Comparison of ENCODE assay signal across 24 cellular contexts in the genomic region with DNA sequence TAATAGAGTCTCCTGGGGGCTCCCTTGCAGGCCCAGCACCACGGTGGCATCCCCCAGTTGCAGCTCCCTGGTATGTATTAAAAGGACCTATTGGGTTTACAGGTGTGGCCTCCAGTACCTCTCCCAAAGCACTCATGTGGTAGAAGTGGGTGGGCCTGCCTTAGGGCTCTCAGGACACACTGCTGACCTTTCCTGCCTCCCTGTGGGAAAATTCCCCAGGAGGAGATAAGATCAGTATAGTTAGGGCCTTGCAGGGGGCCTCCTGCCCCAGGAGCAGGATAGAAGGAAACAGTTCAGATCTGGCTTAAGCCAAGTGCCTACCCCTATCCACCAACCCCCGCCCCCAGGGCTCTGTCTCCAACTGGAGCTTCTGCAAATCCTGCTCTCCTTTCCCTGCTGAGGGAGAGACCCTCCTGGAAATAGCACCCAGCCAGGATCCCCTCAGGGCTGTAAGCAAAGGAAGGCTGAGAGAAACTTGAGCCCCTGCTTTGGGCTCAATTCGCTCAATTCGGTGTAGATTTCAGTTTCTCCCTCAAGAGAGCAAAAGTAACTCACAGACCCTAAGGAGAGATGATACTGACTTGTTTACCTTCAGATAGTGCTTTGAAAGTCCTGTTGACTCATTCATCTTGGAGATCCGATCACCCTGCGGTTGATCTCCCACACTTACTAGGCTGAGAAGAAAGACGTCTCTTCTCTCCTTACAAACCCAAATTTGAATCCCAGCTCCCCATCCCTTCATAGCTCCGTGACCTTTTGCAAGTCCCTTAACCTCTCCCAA.
A peak's percentile ranks its signal among the peaks of the same experiment; 100 is the strongest.
DNase-seq lines count a peak whose midpoint lies in the region; ATAC-seq and TF ChIP-seq lines count a peak whose summit lies in the region.
"Had no signal": no experiment of that assay in that cellular context is flagged by ENCODE, and none has a peak within 500 bp of the region (broad histone marks: within the 10 kb centered on the region; RNA-seq: fewer than 3 reads in every experiment).

No MANE protein-coding gene starts in this region.

- no peaks in the 10 kb centered on the region for H3K9me2 ChIP-seq in hepatocyte (replicated peaks; ENCODE audit: insufficient read depth)

- H3K27me3 Mint-ChIP-seq in Caco-2 (ENCODE audit: insufficient read depth, unreplicated experiment) (no peaks in the 10 kb centered on the region), nephron progenitor cell (ENCODE audit: low read depth, poor library complexity) (peaks cover 14% of the 10 kb centered on the region)
- H3K27me3 Mint-ChIP-seq in activated T-helper 2 cell treated with anti-CD3 and anti-CD28 coated beads, Interferon-gamma antibody, Interleukin-2, Interleukin-4, amounts not matched to agents 10 μg/mL and 5 μg/mL and 100 μg/mL, durations not matched to agents 14 hours and 24 hours and 36 hours (ENCODE audit: low read depth) = peaks cover 36% of the 10 kb centered on the region

- H3K27ac ChIP-seq in hepatocyte = peak overlapping the region; percentile 83
- H3K27ac ChIP-seq: epithelial cell of prostate, left ventricle myocardium inferior, psoas muscle had no signal

- H3K4me1 ChIP-seq in Caco-2 (peaks cover 60% of the 10 kb centered on the region), hepatocyte (ENCODE audit: insufficient read depth) (peaks cover 59% of the 10 kb centered on the region)
- H3K4me1 ChIP-seq: psoas muscle had no signal

- CTCF ChIA-PET in Caco-2 (lab: Charles Lee) = interaction anchor here (0.5 to 1.4 kb wide), 2 partner anchors 32 to 82 kb away, joined by 3 to 5 read pairs; no protein-coding TSS in a partner anchor

- H3K9me3 ChIP-seq in Caco-2 (peaks cover 24% of the 10 kb centered on the region), hepatocyte (ENCODE audit: low read depth) (no peaks in the 10 kb centered on the region)
- H3K9me3 ChIP-seq: left ventricle myocardium inferior, mucosa of descending colon, psoas muscle had no signal

- H3K9me3 Mint-ChIP-seq in Caco-2 (ENCODE audit: unreplicated experiment) = peaks cover 16% of the 10 kb centered on the region
- peaks cover 29% of the 10 kb centered on the region for H3K9me3 Mint-ChIP-seq in nephron progenitor cell
- peaks cover under 1% of the 10 kb centered on the region for H3K9me3 Mint-ChIP-seq in activated T-helper 2 cell treated with anti-CD3 and anti-CD28 coated beads, Interferon-gamma antibody, Interleukin-2, Interleukin-4, amounts not matched to agents 10 μg/mL and 5 μg/mL and 100 μg/mL, durations not matched to agents 14 hours and 24 hours and 36 hours
- H3K9me3 Mint-ChIP-seq: activated naive CD8-positive, alpha-beta T cell treated with anti-CD3 and anti-CD28 coated beads, Interleukin-2, amount 50 U/mL, for 24 hours had no signal

- DNase-seq in Caco-2 = peak; percentile 85 to 95
- DNase-seq in NCI-H69 (lab: John Stamatoyannopoulos, UW) = peak; percentile 5
- DNase-seq in hepatocyte (ENCODE audit: low spot score) = no peak
- peak; percentile 29 for DNase-seq in nephron progenitor cell
- DNase-seq in stimulated activated CD4-positive, alpha-beta T cell treated with anti-CD3 and anti-CD28 coated beads, Interleukin-15, amount 100 ng/mL, for 24 hours = no peak
- DNase-seq in activated T-helper 2 cell treated with anti-CD3 and anti-CD28 coated beads, Interferon-gamma antibody, Interleukin-2, Interleukin-4, amounts not matched to agents 10 μg/mL and 5 μg/mL and 100 μg/mL, durations not matched to agents 14 hours and 24 hours and 36 hours (ENCODE audit: low spot score) = no peak
- DNase-seq: activated CD4-positive, alpha-beta memory T cell treated with anti-CD3 and anti-CD28 coated beads, Interleukin-2, amount 10 ng/mL, durations not matched to agents 7 days and 5 days; activated CD4-positive, CD25-positive, alpha-beta regulatory T cell treated with anti-CD3 and anti-CD28 coated beads, Interleukin-2, amount 50 U/mL, for 72 hours; activated effector memory CD4-positive, alpha-beta T cell treated with anti-CD3 and anti-CD28 coated beads, Interleukin-2, amount 50 U/mL, for 16 hours; activated naive CD8-positive, alpha-beta T cell treated with anti-CD3 and anti-CD28 coated beads, Interleukin-2, amount 50 U/mL, for 24 hours; activated T-cell treated with anti-CD3 and anti-CD28 coated beads for 4 hours; AML-193; CD4-positive, alpha-beta memory T cell; KBM-7; left ventricle myocardium inferior; mucosa of descending colon; NCI-H2029 treated with DMSO at 0.1 percent for 48 hours; psoas muscle; stimulated activated CD4-positive, alpha-beta T cell treated with anti-CD3 and anti-CD28 coated beads, Interleukin-1b, Interleukin-23, amount 100 ng/mL, for 48 hours; T-helper 1 cell had no signal

- H3K27ac Mint-ChIP-seq in Caco-2 (ENCODE audit: unreplicated experiment) (peak overlapping the region; percentile 93), nephron progenitor cell (peak overlapping the region; percentile 91)
- no peak overlapping the region for H3K27ac Mint-ChIP-seq in activated T-helper 2 cell treated with anti-CD3 and anti-CD28 coated beads, Interferon-gamma antibody, Interleukin-2, Interleukin-4, amounts not matched to agents 10 μg/mL and 5 μg/mL and 100 μg/mL, durations not matched to agents 14 hours and 24 hours and 36 hours
- H3K27ac Mint-ChIP-seq: activated CD4-positive, alpha-beta memory T cell treated with anti-CD3 and anti-CD28 coated beads, Interleukin-2, amount 10 ng/mL, durations not matched to agents 7 days and 5 days; activated naive CD8-positive, alpha-beta T cell treated with anti-CD3 and anti-CD28 coated beads, Interleukin-2, amount 50 U/mL, for 24 hours; CD4-positive, alpha-beta memory T cell had no signal

- no peak for ATAC-seq in HG02798 (IDR thresholded peaks at IDR 0.05; ENCODE audit: poor library complexity, unreplicated experiment)
- no peak for ATAC-seq in GM21723 (IDR thresholded peaks at IDR 0.05; ENCODE audit: unreplicated experiment)
- ATAC-seq: activated naive CD8-positive, alpha-beta T cell treated with anti-CD3 and anti-CD28 coated beads, Interleukin-2, amount 50 U/mL, for 24 hours; mucosa of descending colon; psoas muscle had no signal

- BruUV-seq in Caco-2 (replicated peaks; lab: Mats Ljungman, UMichigan) = no TSS peak

- no peak for TF ChIP-seq CTCF in Caco-2 (IDR thresholded peaks at IDR 0.05; ENCODE audit: insufficient read depth in 1 of 2, low read depth in 1 of 2, low read length in 1 of 2, severe bottlenecking in 1 of 2, unreplicated experiment in 1 of 2)
- no peak for TF ChIP-seq CTCF in hepatocyte (IDR thresholded peaks at IDR 0.05; ENCODE audit: poor library complexity)
- TF ChIP-seq CTCF in nephron progenitor cell (IDR thresholded peaks at IDR 0.05) = no peak

- peak overlapping the region; percentile 82 for H3K4me3 Mint-ChIP-seq in Caco-2 (ENCODE audit: unreplicated experiment)
- peak overlapping the region; percentile 27 for H3K4me3 Mint-ChIP-seq in nephron progenitor cell
- H3K4me3 Mint-ChIP-seq in activated T-helper 2 cell treated with anti-CD3 and anti-CD28 coated beads, Interferon-gamma antibody, Interleukin-2, Interleukin-4, amounts not matched to agents 10 μg/mL and 5 μg/mL and 100 μg/mL, durations not matched to agents 14 hours and 24 hours and 36 hours (ENCODE audit: low read depth) = no peak overlapping the region
- H3K4me3 Mint-ChIP-seq: activated CD4-positive, alpha-beta memory T cell treated with anti-CD3 and anti-CD28 coated beads, Interleukin-2, amount 10 ng/mL, durations not matched to agents 7 days and 5 days; activated naive CD8-positive, alpha-beta T cell treated with anti-CD3 and anti-CD28 coated beads, Interleukin-2, amount 50 U/mL, for 24 hours had no signal

- H3K4me2 ChIP-seq in hepatocyte = peak overlapping the region; percentile 56

- H3K79me2 ChIP-seq in hepatocyte = no peaks in the 10 kb centered on the region

- intact Hi-C loops in Caco-2 (cut with micrococcal nuclease; ENCODE audit: unreplicated experiment) = loop anchor here (1.0 to 5.0 kb wide), 5 partner anchors 82 to 531 kb away; no protein-coding TSS in a partner anchor
- intact Hi-C loops in activated T-helper 2 cell treated with anti-CD3 and anti-CD28 coated beads, Interferon-gamma antibody, Interleukin-2, Interleukin-4, amounts not matched to agents 10 μg/mL and 5 μg/mL and 100 μg/mL, durations not matched to agents 14 hours and 24 hours and 36 hours (cut with micrococcal nuclease) = no loop called here

- H3K36me3 ChIP-seq in Caco-2 (ENCODE audit: control insufficient read depth, insufficient read depth, low read length) = no peaks in the 10 kb centered on the region
- no peaks in the 10 kb centered on the region for H3K36me3 ChIP-seq in hepatocyte (replicated peaks; ENCODE audit: insufficient read depth, low read depth)
- H3K36me3 ChIP-seq: left ventricle myocardium inferior had no signal

- H3K36me3 Mint-ChIP-seq in Caco-2 (ENCODE audit: insufficient read depth, unreplicated experiment) = peaks cover 35% of the 10 kb centered on the region
- peaks cover 12% of the 10 kb centered on the region for H3K36me3 Mint-ChIP-seq in nephron progenitor cell (ENCODE audit: low read depth)
- H3K36me3 Mint-ChIP-seq in activated T-helper 2 cell treated with anti-CD3 and anti-CD28 coated beads, Interferon-gamma antibody, Interleukin-2, Interleukin-4, amounts not matched to agents 10 μg/mL and 5 μg/mL and 100 μg/mL, durations not matched to agents 14 hours and 24 hours and 36 hours (ENCODE audit: low read depth) = no peaks in the 10 kb centered on the region
- H3K36me3 Mint-ChIP-seq: brain; CD4-positive, alpha-beta memory T cell had no signal

- no peaks in the 10 kb centered on the region for H4K20me1 ChIP-seq in hepatocyte (ENCODE audit: insufficient read depth, poor library complexity, severe bottlenecking)

- H3K27me3 ChIP-seq in Caco-2 (replicated peaks; ENCODE audit: control insufficient read depth, insufficient read depth, low read length) = no peaks in the 10 kb centered on the region
- no peaks in the 10 kb centered on the region for H3K27me3 ChIP-seq in hepatocyte

- POLR2A ChIA-PET in Caco-2 (lab: Charles Lee) = interaction anchor here (0.5 to 1.2 kb wide), 2 partner anchors 11 to 28 kb away, joined by 3 read pairs; no protein-coding TSS in a partner anchor

- H3K4me1 Mint-ChIP-seq in Caco-2 (ENCODE audit: low read depth, unreplicated experiment) = peaks cover 47% of the 10 kb centered on the region
- H3K4me1 Mint-ChIP-seq in nephron progenitor cell = peaks cover 74% of the 10 kb centered on the region
- peaks cover 1% of the 10 kb centered on the region for H3K4me1 Mint-ChIP-seq in activated T-helper 2 cell treated with anti-CD3 and anti-CD28 coated beads, Interferon-gamma antibody, Interleukin-2, Interleukin-4, amounts not matched to agents 10 μg/mL and 5 μg/mL and 100 μg/mL, durations not matched to agents 14 hours and 24 hours and 36 hours (ENCODE audit: low read depth)
- H3K4me1 Mint-ChIP-seq: activated naive CD8-positive, alpha-beta T cell treated with anti-CD3 and anti-CD28 coated beads, Interleukin-2, amount 50 U/mL, for 24 hours had no signal

- WGBS in hepatocyte (ENCODE audit: low lambda C conversion rate, missing lambda C conversion rate) = 32% methylated on average over 8 of the region's 8 CpGs

- H3K4me3 ChIP-seq in Caco-2 (ENCODE audit: low read depth, low read length) = no peak overlapping the region
- no peak overlapping the region for H3K4me3 ChIP-seq in hepatocyte
- H3K4me3 ChIP-seq: left ventricle myocardium inferior, mucosa of descending colon, psoas muscle had no signal

- no peak overlapping the region for H2AFZ ChIP-seq in hepatocyte

Comparison
In these comparisons a context has a peak if more than half of its experiments do, and no peak if none do; other contexts are left out.
1. DNase-seq: peak in Caco-2 (2 of 2), NCI-H69 (single experiment) and nephron progenitor cell (single experiment); none in hepatocyte (single experiment), stimulated activated CD4-positive, alpha-beta T cell treated with anti-CD3 and anti-CD28 coated beads, Interleukin-15, amount 100 ng/mL, for 24 hours (single experiment) and activated T-helper 2 cell treated with anti-CD3 and anti-CD28 coated beads, Interferon-gamma antibody, Interleukin-2, Interleukin-4, amounts not matched to agents 10 μg/mL and 5 μg/mL and 100 μg/mL, durations not matched to agents 14 hours and 24 hours and 36 hours (single experiment).